ENCODE assay signal across 7 cellular contexts in genomic region chr4:38177792-38178665, GRCh38.
DNase-seq lines count a peak whose midpoint lies in the region; ATAC-seq lines count a peak whose summit lies in the region.

No MANE protein-coding gene starts in this region.

- DNase-seq in NCI-H2171 treated with DMSO at 0.1 percent for 48 hours (lab: John Stamatoyannopoulos, UW) (peak; percentile 70), activated T-cell treated with anti-CD3 and anti-CD28 coated beads for 48 hours (ENCODE audit: low read depth) (peak; percentile 18), left ventricle myocardium superior (peak; percentile 91), NCI-H2081 (lab: John Stamatoyannopoulos, UW) (no peak), SKM-1 treated with dmso at 0.1 percent for 144 hours (lab: John Stamatoyannopoulos, UW; ENCODE audit: unreplicated experiment) (no peak), amniotic stem cell (lab: John Stamatoyannopoulos, UW) (no peak)
- DNase-seq in stimulated activated CD8-positive, alpha-beta memory T cell treated with anti-CD3 and anti-CD28 coated beads, Interleukin-2, amount 100 ng/mL, for 1 hour (ENCODE audit: low read depth in 2 of 2), result peak; percentile 13 to 26

- intact Hi-C loops in left ventricle myocardium superior (cut with micrococcal nuclease), result loop anchor here (2.0 to 10.0 kb wide), 3 partner anchors 113 to 553 kb away; no protein-coding TSS in a partner anchor

- peak; percentile 85 for ATAC-seq in left ventricle myocardium superior

Comparison
In these comparisons a context has a peak if more than half of its experiments do, and no peak if none do; other contexts are left out.
1. DNase-seq: peak in NCI-H2171 treated with DMSO at 0.1 percent for 48 hours (single experiment), activated T-cell treated with anti-CD3 and anti-CD28 coated beads for 48 hours (single experiment), left ventricle myocardium superior (single experiment) and stimulated activated CD8-positive, alpha-beta memory T cell treated with anti-CD3 and anti-CD28 coated beads, Interleukin-2, amount 100 ng/mL, for 1 hour (2 of 2); none in NCI-H2081 (0 of 2), SKM-1 treated with dmso at 0.1 percent for 144 hours (single experiment) and amniotic stem cell (single experiment).